Comparison of ENCODE assay signal across 1 cellular context in genomic region chr9:13083973-13084528, GRCh38.
TF ChIP-seq lines count a peak whose summit lies in the region.

No MANE protein-coding gene starts in this region.

TF ChIP-seq in SK-N-SH treated with all-trans-retinoic acid at 6 μM for 48 hours, 23 proteins besides CTCF, POLR2A, EP300 and RAD21 (continued from another document):
- TF ChIP-seq POU6F1 (CRISPR knock-in tag; IDR thresholded peaks at IDR 0.05; ENCODE audit: borderline replicate concordance, low read depth) = no peak
